29 cellular contexts compared by ENCODE assay signal in the genomic region with DNA sequence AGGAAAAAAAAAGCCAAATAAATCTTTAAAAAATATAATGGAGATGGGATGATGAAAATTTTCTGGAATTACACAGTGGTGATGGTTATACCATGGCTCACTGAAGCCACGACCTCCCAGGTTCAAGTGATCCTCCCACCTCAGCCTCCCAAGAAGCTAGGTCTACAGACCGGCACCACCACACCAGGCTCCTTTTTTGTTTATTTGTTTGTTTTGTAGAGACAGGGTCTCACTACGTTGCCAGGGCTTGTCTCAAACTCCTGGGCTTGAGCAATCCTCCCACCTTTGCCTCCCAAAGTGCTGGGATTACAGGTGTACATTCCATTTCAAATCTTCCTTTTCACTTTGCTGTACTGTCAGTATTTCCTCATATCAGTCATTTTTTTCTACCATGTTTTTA.
A peak's percentile ranks its signal among the peaks of the same experiment; 100 is the strongest.
DNase-seq lines count a peak whose midpoint lies in the region; TF ChIP-seq lines count a peak whose summit lies in the region.
"Had no signal": no experiment of that assay in that cellular context is flagged by ENCODE, and none has a peak within 500 bp of the region (broad histone marks: within the 10 kb centered on the region; RNA-seq: fewer than 3 reads in every experiment).

No MANE protein-coding gene starts in this region.

- no peaks in the 10 kb centered on the region for H3K79me1 ChIP-seq in trophoblast cell (ENCODE audit: low read length)

- no peak overlapping the region for H2BK5ac ChIP-seq in trophoblast cell (ENCODE audit: low read depth, low read length, poor library complexity)

- H2BK120ac ChIP-seq in trophoblast cell (ENCODE audit: insufficient read depth, low read length, poor library complexity) = no peak overlapping the region

- no peak overlapping the region for H2BK12ac ChIP-seq in trophoblast cell (ENCODE audit: low read length)

- H3K79me2 ChIP-seq in trophoblast cell (ENCODE audit: control insufficient read depth, insufficient read depth, low read length, poor library complexity) = no peaks in the 10 kb centered on the region

- TF ChIP-seq CTCF in coronary artery (IDR thresholded peaks at IDR 0.05) = no peak

- no peak overlapping the region for H3K4me3 ChIP-seq in coronary artery
- H3K4me3 ChIP-seq in trophoblast cell (ENCODE audit: low read depth, low read length) = no peak overlapping the region
- H3K4me3 ChIP-seq: A549; BLaER1; BLaER1 treated with 17β-estradiol and CSF1 and Interleukin-3, amounts not matched to agents 10 nM and 100 nM had no signal

- no peak overlapping the region for H4K8ac ChIP-seq in trophoblast cell (ENCODE audit: low read depth, low read length)

- no peak overlapping the region for H3K18ac ChIP-seq in trophoblast cell (ENCODE audit: low read length)

- no peaks in the 10 kb centered on the region for H3K9me3 ChIP-seq in trophoblast cell (ENCODE audit: insufficient read depth, low read depth, low read length)
- H3K9me3 ChIP-seq: A549; BE2C; BLaER1; BLaER1 treated with 17β-estradiol and CSF1 and Interleukin-3, amounts not matched to agents 10 nM and 100 nM; Caco-2 had no signal

- H3K27ac ChIP-seq in coronary artery (no peak overlapping the region), trophoblast cell (ENCODE audit: low read depth, low read length) (no peak overlapping the region)
- H3K27ac ChIP-seq: 22Rv1; A549; BLaER1; BLaER1 treated with 17β-estradiol and CSF1 and Interleukin-3, amounts not matched to agents 10 nM and 100 nM; C4-2B had no signal

- no peak overlapping the region for H2AK5ac ChIP-seq in trophoblast cell (ENCODE audit: low read length)

- no peak overlapping the region for H4K91ac ChIP-seq in trophoblast cell (ENCODE audit: low read depth, low read length)

- WGBS in trophoblast cell (ENCODE audit: extremely low coverage, insufficient coverage, insufficient read length) = no CpG with 5 or more reads among the region's 3 CpGs

- H3K9ac ChIP-seq in trophoblast cell (ENCODE audit: low read length) = no peak overlapping the region
- H3K9ac ChIP-seq: BLaER1; BLaER1 treated with 17β-estradiol and CSF1 and Interleukin-3, amounts not matched to agents 10 nM and 100 nM had no signal

- H3K4ac ChIP-seq in trophoblast cell (ENCODE audit: low read depth, low read length) = no peak overlapping the region

- H3K23ac ChIP-seq in trophoblast cell (ENCODE audit: low read length) = no peak overlapping the region

- no peak overlapping the region for H3K14ac ChIP-seq in trophoblast cell (ENCODE audit: low read length)

- no peaks in the 10 kb centered on the region for H3K4me1 ChIP-seq in trophoblast cell (ENCODE audit: control insufficient read depth in 1 of 2, insufficient read depth in 2 of 2, low read length in 2 of 2)
- H3K4me1 ChIP-seq: BE2C, BLaER1 had no signal

- DNase-seq in coronary artery (ENCODE audit: low spot score) (peak; percentile 14), trophoblast cell (peak; percentile 90 to 94), NCI-H82 treated with DMSO at 0.1 percent for 48 hours (lab: John Stamatoyannopoulos, UW; ENCODE audit: unreplicated experiment) (no peak), pons (ENCODE audit: low spot score) (no peak)
- DNase-seq: 8988T; ACHN; AML-193; BE2C; C1 segment of cervical spinal cord; Caco-2; Calu3; CD4-positive, alpha-beta memory T cell; CD4-positive, alpha-beta T cell; CD4-positive, CD25-positive, alpha-beta regulatory T cell; CD8-positive, alpha-beta memory T cell; CD8-positive, alpha-beta T cell; COR-L47; DMS 273 treated with DMSO at 0.1 percent for 48 hours; DMS153; DMS53; DMS79; DMS79 treated with DMSO at 0.1 percent for 48 hours; DND-41; EL had no signal

- H3K27me3 ChIP-seq in trophoblast cell (ENCODE audit: insufficient read depth, low read length) = no peaks in the 10 kb centered on the region
- H3K27me3 ChIP-seq: BE2C, BLaER1 had no signal

- H2AFZ ChIP-seq in trophoblast cell (ENCODE audit: insufficient read depth, low read length, poor library complexity) = no peak overlapping the region

- no peak overlapping the region for H4K12ac ChIP-seq in trophoblast cell (ENCODE audit: low read depth, low read length)

- H3K4me2 ChIP-seq in trophoblast cell (ENCODE audit: low read length) = no peak overlapping the region
- H3K4me2 ChIP-seq: A549; BLaER1; BLaER1 treated with 17β-estradiol and CSF1 and Interleukin-3, amounts not matched to agents 10 nM and 100 nM had no signal

- H3K36me3 ChIP-seq in trophoblast cell (ENCODE audit: control insufficient read depth in 1 of 2, insufficient read depth in 2 of 2, low read length in 2 of 2) = no peaks in the 10 kb centered on the region
- H3K36me3 ChIP-seq: BE2C; BLaER1; BLaER1 treated with 17β-estradiol and CSF1 and Interleukin-3, amounts not matched to agents 10 nM and 100 nM had no signal

Comparison
In these comparisons a context has a peak if more than half of its experiments do, and no peak if none do; other contexts are left out.
1. DNase-seq: peak in coronary artery (single experiment) and trophoblast cell (2 of 2); none in NCI-H82 treated with DMSO at 0.1 percent for 48 hours (single experiment) and pons (single experiment).